1 cellular context compared by ENCODE assay signal in genomic region chr2:69798909-69799526, GRCh38.
TF ChIP-seq lines count a peak whose summit lies in the region.

No MANE protein-coding gene starts in this region.

TF ChIP-seq in GM23338, 12 proteins besides CTCF, POLR2A, EP300 and RAD21 (continued from another document):
- TF ChIP-seq ZNF462 (CRISPR knock-in tag; IDR thresholded peaks at IDR 0.05): no peak
- no peak for TF ChIP-seq EZH2phosphoT487 (IDR thresholded peaks at IDR 0.05; ENCODE audit: unreplicated experiment)
- no peak for TF ChIP-seq JUNB (IDR thresholded peaks at IDR 0.05; ENCODE audit: unreplicated experiment)
- no peak for TF ChIP-seq CREB1 (CRISPR knock-in tag; IDR thresholded peaks at IDR 0.05; ENCODE audit: low read depth)
- TF ChIP-seq POLR2AphosphoS5 (IDR thresholded peaks at IDR 0.05; ENCODE audit: low read depth): no peak
- TF ChIP-seq ZNF331 (CRISPR knock-in tag; IDR thresholded peaks at IDR 0.05; ENCODE audit: low read depth): no peak
- no peak for TF ChIP-seq STAT1 (IDR thresholded peaks at IDR 0.05; ENCODE audit: unreplicated experiment)
